Comparison of ENCODE assay signal across 1 cellular context in the genomic region with DNA sequence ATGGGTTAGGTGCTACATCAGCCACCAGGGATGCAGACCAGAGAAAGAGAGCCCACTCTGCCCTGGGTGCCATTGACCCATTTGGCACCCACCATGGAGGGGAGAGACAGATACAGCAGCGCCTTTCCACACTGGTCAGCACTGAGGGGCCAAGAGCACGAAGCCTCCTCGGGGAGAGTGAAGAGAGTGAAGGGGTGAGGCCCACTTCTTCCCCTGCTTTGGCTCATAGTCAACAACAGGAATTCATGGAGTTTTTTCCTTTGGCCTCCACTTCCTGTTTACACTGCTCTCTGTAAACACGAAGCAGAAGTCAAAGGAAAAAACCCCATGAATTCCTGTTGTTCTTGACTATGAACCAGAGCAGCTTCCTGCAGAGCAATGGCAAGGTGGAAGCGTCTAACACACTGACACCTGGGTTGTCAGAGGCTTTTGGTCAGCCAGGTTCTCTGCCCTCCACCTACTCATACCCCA.
TF ChIP-seq lines count a peak whose summit lies in the region.

No MANE protein-coding gene starts in this region.

TF ChIP-seq in HepG2, 621 proteins besides CTCF, POLR2A, EP300 and RAD21 (continued from another document and continues in another):
- TF ChIP-seq, protein P1, sequence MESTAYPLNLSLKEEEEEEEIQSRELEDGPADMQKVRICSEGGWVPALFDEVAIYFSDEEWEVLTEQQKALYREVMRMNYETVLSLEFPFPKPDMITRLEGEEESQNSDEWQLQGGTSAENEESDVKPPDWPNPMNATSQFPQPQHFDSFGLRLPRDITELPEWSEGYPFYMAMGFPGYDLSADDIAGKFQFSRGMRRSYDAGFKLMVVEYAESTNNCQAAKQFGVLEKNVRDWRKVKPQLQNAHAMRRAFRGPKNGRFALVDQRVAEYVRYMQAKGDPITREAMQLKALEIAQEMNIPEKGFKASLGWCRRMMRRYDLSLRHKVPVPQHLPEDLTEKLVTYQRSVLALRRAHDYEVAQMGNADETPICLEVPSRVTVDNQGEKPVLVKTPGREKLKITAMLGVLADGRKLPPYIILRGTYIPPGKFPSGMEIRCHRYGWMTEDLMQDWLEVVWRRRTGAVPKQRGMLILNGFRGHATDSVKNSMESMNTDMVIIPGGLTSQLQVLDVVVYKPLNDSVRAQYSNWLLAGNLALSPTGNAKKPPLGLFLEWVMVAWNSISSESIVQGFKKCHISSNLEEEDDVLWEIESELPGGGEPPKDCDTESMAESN (CRISPR knock-in tag; conservative IDR thresholded peaks at IDR 0.05) = no peak
- TF ChIP-seq SSRP1 (CRISPR knock-in tag; IDR thresholded peaks at IDR 0.05) (no peak), TAF1 (CRISPR knock-in tag; IDR thresholded peaks at IDR 0.05) (no peak), ZNF550 (CRISPR knock-in tag; IDR thresholded peaks at IDR 0.05; ENCODE audit: borderline replicate concordance) (no peak), ZKSCAN5 (CRISPR knock-in tag; IDR thresholded peaks at IDR 0.05) (no peak), ZFY (CRISPR knock-in tag; IDR thresholded peaks at IDR 0.05) (peak; percentile 26; the same call in 1 of the 2 replicates), ZNF768 (CRISPR knock-in tag; IDR thresholded peaks at IDR 0.05) (no peak), ZNF570 (CRISPR knock-in tag; IDR thresholded peaks at IDR 0.05; ENCODE audit: borderline replicate concordance) (no peak), KAT7 (CRISPR knock-in tag; IDR thresholded peaks at IDR 0.05; ENCODE audit: borderline replicate concordance) (no peak), ZFP1 (CRISPR knock-in tag; IDR thresholded peaks at IDR 0.05) (no peak), PITX1 (CRISPR knock-in tag; IDR thresholded peaks at IDR 0.05) (no peak; the same call in 1 of the 2 replicates), ZNF75D (CRISPR knock-in tag; IDR thresholded peaks at IDR 0.05; ENCODE audit: borderline replicate concordance) (no peak), ZNF737 (CRISPR knock-in tag; IDR thresholded peaks at IDR 0.05; ENCODE audit: borderline replicate concordance) (no peak), GABPA (IDR thresholded peaks at IDR 0.05; ENCODE audit: low read depth, low read length) (0 out of 2 replicates have a peak, but pooled peaks have one; percentile 18), GABPA (CRISPR knock-in tag; IDR thresholded peaks at IDR 0.05; ENCODE audit: low read depth) (peak; percentile 90), NR0B2 (CRISPR knock-in tag; IDR thresholded peaks at IDR 0.05) (no peak), ZNF20 (CRISPR knock-in tag; IDR thresholded peaks at IDR 0.05) (no peak), ZNF121 (CRISPR knock-in tag; IDR thresholded peaks at IDR 0.05) (no peak), SOX5 (CRISPR knock-in tag; IDR thresholded peaks at IDR 0.05; ENCODE audit: borderline replicate concordance) (peak; percentile 36), ZBTB38 (CRISPR knock-in tag; IDR thresholded peaks at IDR 0.05) (0 out of 2 replicates have a peak, but pooled peaks have one; percentile 53), GLI4 (CRISPR knock-in tag; IDR thresholded peaks at IDR 0.05; ENCODE audit: borderline replicate concordance) (no peak)
- TF ChIP-seq, protein P2, sequence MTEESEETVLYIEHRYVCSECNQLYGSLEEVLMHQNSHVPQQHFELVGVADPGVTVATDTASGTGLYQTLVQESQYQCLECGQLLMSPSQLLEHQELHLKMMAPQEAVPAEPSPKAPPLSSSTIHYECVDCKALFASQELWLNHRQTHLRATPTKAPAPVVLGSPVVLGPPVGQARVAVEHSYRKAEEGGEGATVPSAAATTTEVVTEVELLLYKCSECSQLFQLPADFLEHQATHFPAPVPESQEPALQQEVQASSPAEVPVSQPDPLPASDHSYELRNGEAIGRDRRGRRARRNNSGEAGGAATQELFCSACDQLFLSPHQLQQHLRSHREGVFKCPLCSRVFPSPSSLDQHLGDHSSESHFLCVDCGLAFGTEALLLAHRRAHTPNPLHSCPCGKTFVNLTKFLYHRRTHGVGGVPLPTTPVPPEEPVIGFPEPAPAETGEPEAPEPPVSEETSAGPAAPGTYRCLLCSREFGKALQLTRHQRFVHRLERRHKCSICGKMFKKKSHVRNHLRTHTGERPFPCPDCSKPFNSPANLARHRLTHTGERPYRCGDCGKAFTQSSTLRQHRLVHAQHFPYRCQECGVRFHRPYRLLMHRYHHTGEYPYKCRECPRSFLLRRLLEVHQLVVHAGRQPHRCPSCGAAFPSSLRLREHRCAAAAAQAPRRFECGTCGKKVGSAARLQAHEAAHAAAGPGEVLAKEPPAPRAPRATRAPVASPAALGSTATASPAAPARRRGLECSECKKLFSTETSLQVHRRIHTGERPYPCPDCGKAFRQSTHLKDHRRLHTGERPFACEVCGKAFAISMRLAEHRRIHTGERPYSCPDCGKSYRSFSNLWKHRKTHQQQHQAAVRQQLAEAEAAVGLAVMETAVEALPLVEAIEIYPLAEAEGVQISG (CRISPR knock-in tag; IDR thresholded peaks at IDR 0.05) = no peak
- TF ChIP-seq, protein P3, sequence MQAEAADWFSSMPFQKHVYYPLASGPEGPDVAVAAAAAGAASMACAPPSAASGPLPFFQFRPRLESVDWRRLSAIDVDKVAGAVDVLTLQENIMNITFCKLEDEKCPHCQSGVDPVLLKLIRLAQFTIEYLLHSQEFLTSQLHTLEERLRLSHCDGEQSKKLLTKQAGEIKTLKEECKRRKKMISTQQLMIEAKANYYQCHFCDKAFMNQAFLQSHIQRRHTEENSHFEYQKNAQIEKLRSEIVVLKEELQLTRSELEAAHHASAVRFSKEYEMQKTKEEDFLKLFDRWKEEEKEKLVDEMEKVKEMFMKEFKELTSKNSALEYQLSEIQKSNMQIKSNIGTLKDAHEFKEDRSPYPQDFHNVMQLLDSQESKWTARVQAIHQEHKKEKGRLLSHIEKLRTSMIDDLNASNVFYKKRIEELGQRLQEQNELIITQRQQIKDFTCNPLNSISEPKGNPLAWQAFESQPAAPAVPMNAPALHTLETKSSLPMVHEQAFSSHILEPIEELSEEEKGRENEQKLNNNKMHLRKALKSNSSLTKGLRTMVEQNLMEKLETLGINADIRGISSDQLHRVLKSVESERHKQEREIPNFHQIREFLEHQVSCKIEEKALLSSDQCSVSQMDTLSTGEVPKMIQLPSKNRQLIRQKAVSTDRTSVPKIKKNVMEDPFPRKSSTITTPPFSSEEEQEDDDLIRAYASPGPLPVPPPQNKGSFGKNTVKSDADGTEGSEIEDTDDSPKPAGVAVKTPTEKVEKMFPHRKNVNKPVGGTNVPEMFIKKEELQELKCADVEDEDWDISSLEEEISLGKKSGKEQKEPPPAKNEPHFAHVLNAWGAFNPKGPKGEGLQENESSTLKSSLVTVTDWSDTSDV (CRISPR knock-in tag; IDR thresholded peaks at IDR 0.05) = no peak
- TF ChIP-seq, protein P4, sequence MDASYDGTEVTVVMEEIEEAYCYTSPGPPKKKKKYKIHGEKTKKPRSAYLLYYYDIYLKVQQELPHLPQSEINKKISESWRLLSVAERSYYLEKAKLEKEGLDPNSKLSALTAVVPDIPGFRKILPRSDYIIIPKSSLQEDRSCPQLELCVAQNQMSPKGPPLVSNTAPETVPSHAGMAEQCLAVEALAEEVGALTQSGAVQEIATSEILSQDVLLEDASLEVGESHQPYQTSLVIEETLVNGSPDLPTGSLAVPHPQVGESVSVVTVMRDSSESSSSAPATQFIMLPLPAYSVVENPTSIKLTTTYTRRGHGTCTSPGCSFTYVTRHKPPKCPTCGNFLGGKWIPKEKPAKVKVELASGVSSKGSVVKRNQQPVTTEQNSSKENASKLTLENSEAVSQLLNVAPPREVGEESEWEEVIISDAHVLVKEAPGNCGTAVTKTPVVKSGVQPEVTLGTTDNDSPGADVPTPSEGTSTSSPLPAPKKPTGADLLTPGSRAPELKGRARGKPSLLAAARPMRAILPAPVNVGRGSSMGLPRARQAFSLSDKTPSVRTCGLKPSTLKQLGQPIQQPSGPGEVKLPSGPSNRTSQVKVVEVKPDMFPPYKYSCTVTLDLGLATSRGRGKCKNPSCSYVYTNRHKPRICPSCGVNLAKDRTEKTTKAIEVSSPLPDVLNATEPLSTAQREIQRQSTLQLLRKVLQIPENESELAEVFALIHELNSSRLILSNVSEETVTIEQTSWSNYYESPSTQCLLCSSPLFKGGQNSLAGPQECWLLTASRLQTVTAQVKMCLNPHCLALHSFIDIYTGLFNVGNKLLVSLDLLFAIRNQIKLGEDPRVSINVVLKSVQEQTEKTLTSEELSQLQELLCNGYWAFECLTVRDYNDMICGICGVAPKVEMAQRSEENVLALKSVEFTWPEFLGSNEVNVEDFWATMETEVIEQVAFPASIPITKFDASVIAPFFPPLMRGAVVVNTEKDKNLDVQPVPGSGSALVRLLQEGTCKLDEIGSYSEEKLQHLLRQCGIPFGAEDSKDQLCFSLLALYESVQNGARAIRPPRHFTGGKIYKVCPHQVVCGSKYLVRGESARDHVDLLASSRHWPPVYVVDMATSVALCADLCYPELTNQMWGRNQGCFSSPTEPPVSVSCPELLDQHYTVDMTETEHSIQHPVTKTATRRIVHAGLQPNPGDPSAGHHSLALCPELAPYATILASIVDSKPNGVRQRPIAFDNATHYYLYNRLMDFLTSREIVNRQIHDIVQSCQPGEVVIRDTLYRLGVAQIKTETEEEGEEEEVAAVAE (CRISPR knock-in tag; IDR thresholded peaks at IDR 0.05; ENCODE audit: borderline replicate concordance) = no peak
- TF ChIP-seq, protein P5, sequence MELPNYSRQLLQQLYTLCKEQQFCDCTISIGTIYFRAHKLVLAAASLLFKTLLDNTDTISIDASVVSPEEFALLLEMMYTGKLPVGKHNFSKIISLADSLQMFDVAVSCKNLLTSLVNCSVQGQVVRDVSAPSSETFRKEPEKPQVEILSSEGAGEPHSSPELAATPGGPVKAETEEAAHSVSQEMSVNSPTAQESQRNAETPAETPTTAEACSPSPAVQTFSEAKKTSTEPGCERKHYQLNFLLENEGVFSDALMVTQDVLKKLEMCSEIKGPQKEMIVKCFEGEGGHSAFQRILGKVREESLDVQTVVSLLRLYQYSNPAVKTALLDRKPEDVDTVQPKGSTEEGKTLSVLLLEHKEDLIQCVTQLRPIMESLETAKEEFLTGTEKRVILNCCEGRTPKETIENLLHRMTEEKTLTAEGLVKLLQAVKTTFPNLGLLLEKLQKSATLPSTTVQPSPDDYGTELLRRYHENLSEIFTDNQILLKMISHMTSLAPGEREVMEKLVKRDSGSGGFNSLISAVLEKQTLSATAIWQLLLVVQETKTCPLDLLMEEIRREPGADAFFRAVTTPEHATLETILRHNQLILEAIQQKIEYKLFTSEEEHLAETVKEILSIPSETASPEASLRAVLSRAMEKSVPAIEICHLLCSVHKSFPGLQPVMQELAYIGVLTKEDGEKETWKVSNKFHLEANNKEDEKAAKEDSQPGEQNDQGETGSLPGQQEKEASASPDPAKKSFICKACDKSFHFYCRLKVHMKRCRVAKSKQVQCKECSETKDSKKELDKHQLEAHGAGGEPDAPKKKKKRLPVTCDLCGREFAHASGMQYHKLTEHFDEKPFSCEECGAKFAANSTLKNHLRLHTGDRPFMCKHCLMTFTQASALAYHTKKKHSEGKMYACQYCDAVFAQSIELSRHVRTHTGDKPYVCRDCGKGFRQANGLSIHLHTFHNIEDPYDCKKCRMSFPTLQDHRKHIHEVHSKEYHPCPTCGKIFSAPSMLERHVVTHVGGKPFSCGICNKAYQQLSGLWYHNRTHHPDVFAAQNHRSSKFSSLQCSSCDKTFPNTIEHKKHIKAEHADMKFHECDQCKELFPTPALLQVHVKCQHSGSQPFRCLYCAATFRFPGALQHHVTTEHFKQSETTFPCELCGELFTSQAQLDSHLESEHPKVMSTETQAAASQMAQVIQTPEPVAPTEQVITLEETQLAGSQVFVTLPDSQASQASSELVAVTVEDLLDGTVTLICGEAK (IDR thresholded peaks at IDR 0.05) = no peak
- TF ChIP-seq, protein P5 (CRISPR knock-in tag; IDR thresholded peaks at IDR 0.05) = no peak
- TF ChIP-seq, protein P6, sequence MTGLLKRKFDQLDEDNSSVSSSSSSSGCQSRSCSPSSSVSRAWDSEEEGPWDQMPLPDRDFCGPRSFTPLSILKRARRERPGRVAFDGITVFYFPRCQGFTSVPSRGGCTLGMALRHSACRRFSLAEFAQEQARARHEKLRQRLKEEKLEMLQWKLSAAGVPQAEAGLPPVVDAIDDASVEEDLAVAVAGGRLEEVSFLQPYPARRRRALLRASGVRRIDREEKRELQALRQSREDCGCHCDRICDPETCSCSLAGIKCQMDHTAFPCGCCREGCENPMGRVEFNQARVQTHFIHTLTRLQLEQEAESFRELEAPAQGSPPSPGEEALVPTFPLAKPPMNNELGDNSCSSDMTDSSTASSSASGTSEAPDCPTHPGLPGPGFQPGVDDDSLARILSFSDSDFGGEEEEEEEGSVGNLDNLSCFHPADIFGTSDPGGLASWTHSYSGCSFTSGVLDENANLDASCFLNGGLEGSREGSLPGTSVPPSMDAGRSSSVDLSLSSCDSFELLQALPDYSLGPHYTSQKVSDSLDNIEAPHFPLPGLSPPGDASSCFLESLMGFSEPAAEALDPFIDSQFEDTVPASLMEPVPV (CRISPR knock-in tag; IDR thresholded peaks at IDR 0.05) = no peak
